In genomic region chr1:203287109-203287893, GRCh38 we compare ENCODE assay signal across 8 cellular contexts. TPM values are rescaled to one million over a fixed set of nuclear protein-coding genes. Genes with fewer than 3 reads are reported as not detected.
A peak's percentile ranks its signal among the peaks of the same experiment; 100 is the strongest.
DNase-seq lines count a peak whose midpoint lies in the region; ATAC-seq and TF ChIP-seq lines count a peak whose summit lies in the region.

No MANE protein-coding gene starts in this region.

- peak; percentile 34 for ATAC-seq in GM18858 (IDR thresholded peaks at IDR 0.05; ENCODE audit: unreplicated experiment)
- ATAC-seq in HG02798 (IDR thresholded peaks at IDR 0.05; ENCODE audit: poor library complexity, unreplicated experiment) = peak; percentile 60
- peak; percentile 43 for ATAC-seq in activated CD8-positive, alpha-beta memory T cell treated with anti-CD3 and anti-CD28 coated beads, Interleukin-2, amount 10 ng/mL, durations not matched to agents 7 days and 5 days

- H3K27me3 Mint-ChIP-seq in activated CD8-positive, alpha-beta memory T cell treated with anti-CD3 and anti-CD28 coated beads, Interleukin-2, amount 10 ng/mL, durations not matched to agents 7 days and 5 days = no peaks in the 10 kb centered on the region
- H3K27me3 Mint-ChIP-seq in glutamatergic neuron (ENCODE audit: unreplicated experiment) = peaks cover 8% of the 10 kb centered on the region

- no peak overlapping the region for H3K9ac ChIP-seq in rectal smooth muscle tissue (ENCODE audit: low read length)

- H3K4me3 ChIP-seq in rectal smooth muscle tissue (ENCODE audit: low read length) = peak overlapping the region; percentile 41

- H3K36me3 ChIP-seq in rectal smooth muscle tissue (ENCODE audit: control insufficient read depth, insufficient read depth, low read length) = no peaks in the 10 kb centered on the region

- DNase-seq in NCI-H510A (lab: John Stamatoyannopoulos, UW) (peak; percentile 51), glutamatergic neuron (peak; percentile 54), NCI-H2227 (lab: John Stamatoyannopoulos, UW; ENCODE audit: unreplicated experiment) (no peak), LoVo (ENCODE audit: low spot score) (no peak)
- peak; percentile 94 for DNase-seq in activated CD8-positive, alpha-beta memory T cell treated with anti-CD3 and anti-CD28 coated beads, Interleukin-2, amount 10 ng/mL, durations not matched to agents 7 days and 5 days

- H3K36me3 Mint-ChIP-seq in activated CD8-positive, alpha-beta memory T cell treated with anti-CD3 and anti-CD28 coated beads, Interleukin-2, amount 10 ng/mL, durations not matched to agents 7 days and 5 days = no peaks in the 10 kb centered on the region
- no peaks in the 10 kb centered on the region for H3K36me3 Mint-ChIP-seq in glutamatergic neuron (ENCODE audit: unreplicated experiment)

- CTCF ChIA-PET in activated CD8-positive, alpha-beta memory T cell treated with anti-CD3 and anti-CD28 coated beads, Interleukin-2, amount 10 ng/mL, durations not matched to agents 7 days and 5 days (lab: Charles Lee) = interaction anchor here (0.8 to 21.9 kb wide), 11 partner anchors 11 to 339 kb away, joined by 3 to 345 read pairs (median 5); partner anchors contain the start of genes ATP2B4 and BTG2

- no peaks in the 10 kb centered on the region for H3K27me3 ChIP-seq in rectal smooth muscle tissue (ENCODE audit: control insufficient read depth, insufficient read depth, low read length)

- peaks cover 70% of the 10 kb centered on the region for H3K4me1 Mint-ChIP-seq in activated CD8-positive, alpha-beta memory T cell treated with anti-CD3 and anti-CD28 coated beads, Interleukin-2, amount 10 ng/mL, durations not matched to agents 7 days and 5 days
- peaks cover 75% of the 10 kb centered on the region for H3K4me1 Mint-ChIP-seq in glutamatergic neuron (ENCODE audit: low read depth, unreplicated experiment)

- no peaks in the 10 kb centered on the region for H3K9me3 Mint-ChIP-seq in activated CD8-positive, alpha-beta memory T cell treated with anti-CD3 and anti-CD28 coated beads, Interleukin-2, amount 10 ng/mL, durations not matched to agents 7 days and 5 days (ENCODE audit: low read depth)
- peaks cover 11% of the 10 kb centered on the region for H3K9me3 Mint-ChIP-seq in glutamatergic neuron (ENCODE audit: unreplicated experiment)

- H3K4me1 ChIP-seq in rectal smooth muscle tissue (ENCODE audit: control insufficient read depth, insufficient read depth, low read length) = peaks cover 25% of the 10 kb centered on the region

- H3K27ac Mint-ChIP-seq in activated CD8-positive, alpha-beta memory T cell treated with anti-CD3 and anti-CD28 coated beads, Interleukin-2, amount 10 ng/mL, durations not matched to agents 7 days and 5 days = peak overlapping the region; percentile 99
- peak overlapping the region; percentile 91 for H3K27ac Mint-ChIP-seq in glutamatergic neuron (ENCODE audit: unreplicated experiment)

- TF ChIP-seq CTCF in glutamatergic neuron (IDR thresholded peaks at IDR 0.05; ENCODE audit: partially characterized antibody, unreplicated experiment) = no peak

- peak overlapping the region; percentile 56 for H3K4me3 Mint-ChIP-seq in activated CD8-positive, alpha-beta memory T cell treated with anti-CD3 and anti-CD28 coated beads, Interleukin-2, amount 10 ng/mL, durations not matched to agents 7 days and 5 days
- H3K4me3 Mint-ChIP-seq in glutamatergic neuron (ENCODE audit: unreplicated experiment) = peak overlapping the region; percentile 49

- peak overlapping the region; percentile 38 for H3K27ac ChIP-seq in rectal smooth muscle tissue (ENCODE audit: low read depth, low read length)

RNA-seq across cellular contexts. Expression of gene BTG2, which starts 18.0 kb away (rescaled TPM):
- total RNA-seq in activated CD8-positive, alpha-beta memory T cell treated with anti-CD3 and anti-CD28 coated beads, Interleukin-2, amount 10 ng/mL, durations not matched to agents 7 days and 5 days = 100 to 1,000 TPM in 1 of 2 experiments, 10 to 100 TPM in 1; 72.2 to 142 TPM
- 88.6 TPM for total RNA-seq in glutamatergic neuron (ENCODE audit: unreplicated experiment)

RNA-seq across cellular contexts. Expression of gene CHIT1, which starts 57.8 kb away (rescaled TPM):
- under 1 TPM; 0.41 to 0.94 TPM for total RNA-seq in activated CD8-positive, alpha-beta memory T cell treated with anti-CD3 and anti-CD28 coated beads, Interleukin-2, amount 10 ng/mL, durations not matched to agents 7 days and 5 days
- total RNA-seq in glutamatergic neuron (ENCODE audit: unreplicated experiment) = 0.10 TPM

Comparison
In these comparisons a context has a peak if more than half of its experiments do, and no peak if none do; other contexts are left out.
1. DNase-seq: peak in NCI-H510A (single experiment), activated CD8-positive, alpha-beta memory T cell treated with anti-CD3 and anti-CD28 coated beads, Interleukin-2, amount 10 ng/mL, durations not matched to agents 7 days and 5 days (single experiment) and glutamatergic neuron (single experiment); none in NCI-H2227 (single experiment) and LoVo (single experiment).
2. Peak in every context shown above with its lines, with median percentiles within 50 percentile points of each other: ATAC-seq.